Comparison of ENCODE assay signal across 11 cellular contexts in genomic region chr16:1238903-1239302, GRCh38. TPM values are rescaled to one million over a fixed set of nuclear protein-coding genes. Genes with fewer than 3 reads are reported as not detected.
DNase-seq lines count a peak whose midpoint lies in the region; ATAC-seq, FAIRE-seq and TF ChIP-seq lines count a peak whose summit lies in the region.
"Not testable (repeated sequence)": the region's sequence is repeated elsewhere in the genome, so short reads cannot be mapped to it uniquely, and the experiment has no call there.
"Had no signal": no experiment of that assay in that cellular context is flagged by ENCODE, and none has a peak within 500 bp of the region (broad histone marks: within the 10 kb centered on the region; RNA-seq: fewer than 3 reads in every experiment).

No MANE protein-coding gene starts in this region.

- BruUV-seq in A673 (replicated peaks; lab: Mats Ljungman, UMichigan); K562 (replicated peaks; lab: Mats Ljungman, UMichigan): not testable (repeated sequence)

- not testable (repeated sequence) for TF ChIP-seq EP300 in K562 (IDR thresholded peaks at IDR 0.05; ENCODE audit: low read length)

- H3K9me3 Mint-ChIP-seq in WTC11, nephron progenitor cell: not testable (repeated sequence)

- not testable (repeated sequence) for H3K27me3 ChIP-seq in A673 (replicated peaks; ENCODE audit: insufficient read depth, low read depth, low read length, poor library complexity); RWPE2 (ENCODE audit: insufficient read depth, poor library complexity, severe bottlenecking); K562 (ENCODE audit: control insufficient read depth in 2 of 2, insufficient read depth in 2 of 2, low read length in 2 of 2)

- not testable (repeated sequence) for H2AFZ ChIP-seq in K562 (ENCODE audit: low read depth, low read length)

- POLR2A ChIA-PET in A673 (lab: Charles Lee; ENCODE audit: low non-redundant PET); HEK293 (lab: Yijun Ruan, JAX); WTC11 (lab: Charles Lee): not testable (repeated sequence)
- POLR2A ChIA-PET in K562 (lab: Yijun Ruan, JAX) = interaction anchor here (0.6 kb wide), 1 partner anchor 19 kb away, joined by 3 read pairs; no protein-coding TSS in a partner anchor

- DNase-seq in A673 (ENCODE audit: low spot score) (peak; percentile 55), NCI-H2171 treated with DMSO at 0.1 percent for 48 hours (lab: John Stamatoyannopoulos, UW) (peak; percentile 28), RWPE2 (ENCODE audit: low spot score) (peak; percentile 9), Right ventricle myocardium superior (peak; percentile 13)
- not testable (repeated sequence) for DNase-seq in WTC11 (ENCODE audit: low spot score); K562 (ENCODE audit: extremely low read depth in 1 of 4, low spot score in 3 of 4); nephron progenitor cell

- not testable (repeated sequence) for H3K4me3 ChIP-seq in A673 (ENCODE audit: low read depth, low read length, poor library complexity, severe bottlenecking); HEK293 (ENCODE audit: low read depth, low read length); RWPE2 (ENCODE audit: severe bottlenecking); K562

- in situ Hi-C loops in K562 (cut with MboI) = not testable (repeated sequence)

- H3K36me3 ChIP-seq in A673 (ENCODE audit: insufficient read depth, low read length, poor library complexity, severe bottlenecking); HEK293 (ENCODE audit: control insufficient read depth in 2 of 2, insufficient read depth in 1 of 2, low read length in 2 of 2); RWPE2 (ENCODE audit: low read depth); K562 (ENCODE audit: control insufficient read depth, insufficient read depth, low read length): not testable (repeated sequence)

- H4K20me1 ChIP-seq in K562 (replicated peaks; ENCODE audit: control insufficient read depth, insufficient read depth, low read length) = not testable (repeated sequence)

- not testable (repeated sequence) for H3K4me2 ChIP-seq in K562 (ENCODE audit: insufficient read depth, low read length)

- not testable (repeated sequence) for TF ChIP-seq CTCF in A673 (conservative IDR thresholded peaks at IDR 0.05; ENCODE audit: low read depth, low read length); HEK293 (tag by site-specific recombination; IDR thresholded peaks at IDR 0.05); RWPE2 (IDR thresholded peaks at IDR 0.05; ENCODE audit: poor library complexity, severe bottlenecking); WTC11 (IDR thresholded peaks at IDR 0.05); K562 (IDR thresholded peaks at IDR 0.05 in 2 of 3, conservative IDR thresholded peaks at IDR 0.05 in 1 of 3; ENCODE audit: insufficient read depth in 2 of 3, low read depth in 1 of 3, low read length in 3 of 3); nephron progenitor cell (IDR thresholded peaks at IDR 0.05)

- 2% methylated on average over 10 of the region's 23 CpGs for WGBS in K562 (ENCODE audit: insufficient coverage, low coverage, missing lambda C conversion rate)

- H3K27me3 Mint-ChIP-seq in WTC11 (ENCODE audit: low read depth) = not testable (repeated sequence)
- H3K27me3 Mint-ChIP-seq in nephron progenitor cell (ENCODE audit: low read depth, poor library complexity) = peaks cover 11% of the 10 kb centered on the region

- H3K9me3 ChIP-seq in A673 (ENCODE audit: low read depth, low read length, poor library complexity, severe bottlenecking); HEK293 (ENCODE audit: control insufficient read depth, insufficient read depth, low read depth, low read length); RWPE2 (ENCODE audit: severe bottlenecking); K562 (replicated peaks; ENCODE audit: control insufficient read depth, insufficient read depth, low read depth, low read length): not testable (repeated sequence)

- H3K27ac ChIP-seq in A673 (ENCODE audit: low read depth, low read length, poor library complexity, severe bottlenecking) = peak overlapping the region; percentile 45
- not testable (repeated sequence) for H3K27ac ChIP-seq in HEK293 (ENCODE audit: extremely low read depth, low read depth, low read length); RWPE2 (ENCODE audit: poor library complexity, severe bottlenecking); K562 (ENCODE audit: extremely low read depth, low read depth, low read length)

- not testable (repeated sequence) for H3K36me3 Mint-ChIP-seq in WTC11; nephron progenitor cell (ENCODE audit: low read depth)

- not testable (repeated sequence) for H3K4me1 Mint-ChIP-seq in WTC11
- peaks cover 14% of the 10 kb centered on the region for H3K4me1 Mint-ChIP-seq in nephron progenitor cell

- not testable (repeated sequence) for H3K9ac ChIP-seq in K562 (ENCODE audit: insufficient read depth in 1 of 2, low read depth in 2 of 2, low read length in 2 of 2)

- not testable (repeated sequence) for H3K9me1 ChIP-seq in K562 (ENCODE audit: control insufficient read depth, insufficient read depth, low read length)

- not testable (repeated sequence) for TF ChIP-seq POLR2A in K562 (conservative IDR thresholded peaks at IDR 0.05)

- CTCF ChIA-PET in A673 (lab: Charles Lee) = interaction anchor here (0.6 kb wide), 1 partner anchor 280 kb away, joined by 5 read pairs; no protein-coding TSS in a partner anchor
- CTCF ChIA-PET in HEK293 (lab: Yijun Ruan, JAX); WTC11 (lab: Charles Lee); K562 (lab: Yijun Ruan, JAX; ENCODE audit: low intra/inter-chr PET ratio): not testable (repeated sequence)

- FAIRE-seq in K562 (lab: Jason Lieb, UNC) = not testable (repeated sequence)

- H3K4me1 ChIP-seq in A673 (ENCODE audit: insufficient read depth, low read length, poor library complexity, severe bottlenecking); HEK293 (ENCODE audit: control insufficient read depth, insufficient read depth, low read length); RWPE2 (ENCODE audit: insufficient read depth, poor library complexity, severe bottlenecking); K562 (replicated peaks in 1 of 2; ENCODE audit: control insufficient read depth in 2 of 2, insufficient read depth in 2 of 2, low read length in 2 of 2): not testable (repeated sequence)

- H3K27ac Mint-ChIP-seq in WTC11 = not testable (repeated sequence)
- H3K27ac Mint-ChIP-seq in nephron progenitor cell = peak overlapping the region; percentile 12

- not testable (repeated sequence) for H3K4me3 Mint-ChIP-seq in WTC11, nephron progenitor cell

- not testable (repeated sequence) for ATAC-seq in RWPE2 (ENCODE audit: low read depth); Right ventricle myocardium superior (ENCODE audit: poor library complexity)
- ATAC-seq in WTC11 = peak; percentile 17
- ATAC-seq in K562 = peak; percentile 81

- not testable (repeated sequence) for H3K79me2 ChIP-seq in K562 (ENCODE audit: control insufficient read depth, insufficient read depth, low read length)

- intact Hi-C loops in A673 (cut with micrococcal nuclease; ENCODE audit: unreplicated experiment); K562 (cut with micrococcal nuclease): not testable (repeated sequence)
- intact Hi-C loops in Right ventricle myocardium superior (cut with DNase I) = loop anchor here (10.0 kb wide), 1 partner anchor 316 kb away; no protein-coding TSS in a partner anchor

- TF ChIP-seq RAD21 in K562 (CRISPR knock-in tag; conservative IDR thresholded peaks at IDR 0.05 in 1 of 2, IDR thresholded peaks at IDR 0.05 in 1 of 2) = not testable (repeated sequence)

RNA-seq across cellular contexts. Expression of gene TPSAB1, which starts 1.6 kb away (rescaled TPM):
- 19.5 and 22.9 TPM in 2 replicates for total RNA-seq in A673 (2021)
- 0.53 TPM in 1 of 3 replicates, not detected in the others for total RNA-seq in WTC11 (2021)
- not detected in 2 replicates for total RNA-seq in K562 (2011; cell fraction: chromatin; rRNA removed; ENCODE audit: low replicate concordance)
- total RNA-seq in K562 (2011; cell fraction: nucleolus; rRNA removed) = not detected in 2 replicates
- not detected in 2 replicates for total RNA-seq in K562 (2011; cell fraction: nucleoplasm; rRNA removed)
- not detected in 2 replicates for total RNA-seq in K562 (2014; rRNA removed)
- total RNA-seq in K562 (2014; rRNA removed; fragmentation: Illumina TruSeq; extraction: Trizol) = not detected in 2 replicates
- not detected in 2 replicates for total RNA-seq in K562 (2015; rRNA removed; fragmentation: Illumina TruSeq; extraction: Trizol)
- 0.31 TPM in 1 of 2 replicates, not detected in the other for total RNA-seq in K562 (2021)
- not detected in 2 replicates for polyA plus RNA-seq in K562 (2011; rRNA removed)
- not detected in 2 replicates for polyA plus RNA-seq in K562 (2011; cell fraction: cytosol; rRNA removed)
- polyA plus RNA-seq in K562 (2011; cell fraction: nucleus; rRNA removed) = not detected in 2 replicates
- 0.10 TPM in 1 of 2 replicates, not detected in the other for polyA plus RNA-seq in K562 (2012)
- not detected in 2 replicates for polyA plus RNA-seq in K562 (2014; fragmentation: Illumina TruSeq; extraction: Trizol)
- not detected for polyA plus RNA-seq in K562 (2014; fragmentation: Nextera tagmentation; extraction: Ambion mirVana)
- not detected in 2 replicates for polyA plus RNA-seq in K562 (2014; rRNA removed)
- not detected in 2 replicates for polyA minus RNA-seq in K562 (2011; rRNA and poly(A)+ RNA removed)
- not detected in 2 replicates for polyA minus RNA-seq in K562 (2011; cell fraction: cytosol; rRNA and poly(A)+ RNA removed)
- polyA minus RNA-seq in K562 (2011; cell fraction: nucleus; rRNA and poly(A)+ RNA removed) = not detected in 2 replicates
- total RNA-seq in Right ventricle myocardium superior = 7.1 TPM
- total RNA-seq: Caco-2; CD8-positive, alpha-beta T cell; H9 had no signal

RNA-seq across cellular contexts. Expression of gene TPSB2, which starts 8.9 kb away (rescaled TPM):
- total RNA-seq in A673 (2021) (9.6 and 16.7 TPM in 2 replicates), WTC11 (2021) (0.18 to 0.44 TPM in 2 of 3 replicates, not detected in the other), K562 (2014; rRNA removed) (not detected in 2 replicates), K562 (2014; rRNA removed; fragmentation: Illumina TruSeq; extraction: Trizol) (not detected in 2 replicates), K562 (2015; rRNA removed; fragmentation: Illumina TruSeq; extraction: Trizol) (not detected in 2 replicates), K562 (2021) (0.16 and 0.18 TPM in 2 replicates), Right ventricle myocardium superior (10.1 TPM)
- total RNA-seq in K562 (2011; cell fraction: chromatin; rRNA removed; ENCODE audit: low replicate concordance) = not detected in 2 replicates
- not detected in 2 replicates for total RNA-seq in K562 (2011; cell fraction: nucleolus; rRNA removed)
- not detected in 2 replicates for total RNA-seq in K562 (2011; cell fraction: nucleoplasm; rRNA removed)
- polyA plus RNA-seq in K562 (2011; rRNA removed) (not detected in 2 replicates), K562 (2014; fragmentation: Illumina TruSeq; extraction: Trizol) (not detected in 2 replicates), K562 (2014; fragmentation: Nextera tagmentation; extraction: Ambion mirVana) (not detected), K562 (2014; rRNA removed) (not detected in 2 replicates)
- not detected in 2 replicates for polyA plus RNA-seq in K562 (2011; cell fraction: cytosol; rRNA removed)
- not detected in 2 replicates for polyA plus RNA-seq in K562 (2011; cell fraction: nucleus; rRNA removed)
- polyA plus RNA-seq in K562 (2012) = not detected in 2 replicates
- not detected in 2 replicates for polyA minus RNA-seq in K562 (2011; rRNA and poly(A)+ RNA removed)
- polyA minus RNA-seq in K562 (2011; cell fraction: cytosol; rRNA and poly(A)+ RNA removed) = not detected in 2 replicates
- not detected in 2 replicates for polyA minus RNA-seq in K562 (2011; cell fraction: nucleus; rRNA and poly(A)+ RNA removed)
- total RNA-seq: Caco-2; CD8-positive, alpha-beta T cell; H9 had no signal

RNA-seq across cellular contexts. Expression of gene TPSG1, which starts 13.8 kb away (rescaled TPM):
- not detected in 2 replicates for total RNA-seq in A673 (2021)
- total RNA-seq in WTC11 (2021) = not detected in 3 replicates
- not detected in 2 replicates for total RNA-seq in K562 (2011; cell fraction: chromatin; rRNA removed; ENCODE audit: low replicate concordance)
- total RNA-seq in K562 (2011; cell fraction: nucleolus; rRNA removed) = not detected in 2 replicates
- not detected in 2 replicates for total RNA-seq in K562 (2011; cell fraction: nucleoplasm; rRNA removed)
- total RNA-seq in K562 (2014; rRNA removed) = not detected in 2 replicates
- total RNA-seq in K562 (2014; rRNA removed; fragmentation: Illumina TruSeq; extraction: Trizol) = not detected in 2 replicates
- total RNA-seq in K562 (2015; rRNA removed; fragmentation: Illumina TruSeq; extraction: Trizol) = not detected in 2 replicates
- total RNA-seq in K562 (2021) = not detected in 2 replicates
- not detected in 2 replicates for polyA plus RNA-seq in K562 (2011; rRNA removed)
- polyA plus RNA-seq in K562 (2011; cell fraction: cytosol; rRNA removed) = not detected in 2 replicates
- polyA plus RNA-seq in K562 (2011; cell fraction: nucleus; rRNA removed) = not detected in 2 replicates
- not detected in 2 replicates for polyA plus RNA-seq in K562 (2012)
- not detected in 2 replicates for polyA plus RNA-seq in K562 (2014; fragmentation: Illumina TruSeq; extraction: Trizol)
- not detected for polyA plus RNA-seq in K562 (2014; fragmentation: Nextera tagmentation; extraction: Ambion mirVana)
- not detected in 2 replicates for polyA plus RNA-seq in K562 (2014; rRNA removed)
- not detected in 2 replicates for polyA minus RNA-seq in K562 (2011; rRNA and poly(A)+ RNA removed)
- polyA minus RNA-seq in K562 (2011; cell fraction: cytosol; rRNA and poly(A)+ RNA removed) = not detected in 2 replicates
- polyA minus RNA-seq in K562 (2011; cell fraction: nucleus; rRNA and poly(A)+ RNA removed) = not detected in 2 replicates
- total RNA-seq in Right ventricle myocardium superior = 0.19 TPM
- total RNA-seq: Caco-2; CD8-positive, alpha-beta T cell; H9 had no signal

RNA-seq across cellular contexts. Expression of gene TPSD1, which starts 17.0 kb away (rescaled TPM):
- total RNA-seq in A673 (2021) (1.7 and 2.3 TPM in 2 replicates), WTC11 (2021) (0.31 to 1.5 TPM (median 0.94 TPM) in 3 replicates), K562 (2014; rRNA removed) (not detected in 2 replicates), K562 (2014; rRNA removed; fragmentation: Illumina TruSeq; extraction: Trizol) (not detected in 2 replicates), K562 (2015; rRNA removed; fragmentation: Illumina TruSeq; extraction: Trizol) (not detected in 2 replicates), K562 (2021) (not detected in 2 replicates), Right ventricle myocardium superior (0.51 TPM)
- not detected in 2 replicates for total RNA-seq in K562 (2011; cell fraction: chromatin; rRNA removed; ENCODE audit: low replicate concordance)
- not detected in 2 replicates for total RNA-seq in K562 (2011; cell fraction: nucleolus; rRNA removed)
- not detected in 2 replicates for total RNA-seq in K562 (2011; cell fraction: nucleoplasm; rRNA removed)
- polyA plus RNA-seq in K562 (2011; rRNA removed) (not detected in 2 replicates), K562 (2014; fragmentation: Illumina TruSeq; extraction: Trizol) (not detected in 2 replicates), K562 (2014; fragmentation: Nextera tagmentation; extraction: Ambion mirVana) (not detected), K562 (2014; rRNA removed) (not detected in 2 replicates)
- not detected in 2 replicates for polyA plus RNA-seq in K562 (2011; cell fraction: cytosol; rRNA removed)
- not detected in 2 replicates for polyA plus RNA-seq in K562 (2011; cell fraction: nucleus; rRNA removed)
- 0.07 TPM in 1 of 2 replicates, not detected in the other for polyA plus RNA-seq in K562 (2012)
- not detected in 2 replicates for polyA minus RNA-seq in K562 (2011; rRNA and poly(A)+ RNA removed)
- polyA minus RNA-seq in K562 (2011; cell fraction: cytosol; rRNA and poly(A)+ RNA removed) = not detected in 2 replicates
- polyA minus RNA-seq in K562 (2011; cell fraction: nucleus; rRNA and poly(A)+ RNA removed) = not detected in 2 replicates
- total RNA-seq: Caco-2; CD8-positive, alpha-beta T cell; H9 had no signal
